1 cellular context compared by ENCODE assay signal in the genomic region with DNA sequence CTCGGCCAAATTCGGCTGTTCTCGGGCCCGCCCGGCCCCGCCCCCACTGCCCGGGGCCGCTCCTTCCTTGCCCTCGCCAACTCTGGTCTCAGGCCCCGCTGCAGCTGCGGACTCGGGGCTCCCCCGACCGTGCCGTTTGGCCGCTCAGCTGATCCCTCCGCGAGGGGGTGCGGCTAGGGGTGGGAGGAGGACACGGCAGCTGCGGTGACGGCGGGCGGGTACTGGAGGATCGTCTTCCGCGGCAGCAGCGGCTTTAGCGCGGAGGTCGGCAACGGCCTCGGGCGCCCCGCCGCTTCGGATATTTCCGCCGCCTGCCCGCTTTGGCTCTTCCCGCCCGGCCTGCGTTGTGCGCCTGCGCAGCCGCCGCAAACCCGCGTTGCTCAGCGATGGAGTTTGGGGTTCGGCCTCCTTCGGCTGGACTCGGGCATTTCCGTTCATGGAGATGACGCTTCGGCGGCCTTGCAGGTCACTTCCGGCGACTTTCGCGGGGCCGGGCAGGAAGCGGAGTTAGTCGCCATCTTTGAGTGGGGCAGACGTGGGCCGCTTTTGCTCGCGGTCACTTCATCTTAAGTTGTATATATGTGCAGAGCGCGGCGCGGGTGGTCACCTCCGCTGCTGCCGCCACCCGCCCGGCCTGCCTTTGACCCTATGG.
A peak's percentile ranks its signal among the peaks of the same experiment; 100 is the strongest.
TF ChIP-seq lines count a peak whose summit lies in the region.

No MANE protein-coding gene starts in this region.

TF ChIP-seq in K562, 482 proteins besides CTCF, POLR2A, EP300 and RAD21 (continued from another document and continues in another):
- TF ChIP-seq TARDBP (IDR thresholded peaks at IDR 0.05) (no peak), SMARCE1 (IDR thresholded peaks at IDR 0.05) (no peak), E2F6 (IDR thresholded peaks at IDR 0.05; ENCODE audit: borderline replicate concordance in 1 of 2, extremely low read depth in 1 of 2, insufficient read depth in 1 of 2, insufficient read length in 1 of 2, low read depth in 1 of 2, low read length in 1 of 2, poor library complexity in 1 of 2, severe bottlenecking in 1 of 2) (peak in 1 of 2 experiments; percentile 96), GABPB1 (CRISPR knock-in tag; IDR thresholded peaks at IDR 0.05) (peak; percentile 95), ZFPM2 (CRISPR knock-in tag; IDR thresholded peaks at IDR 0.05) (no peak), RREB1 (CRISPR knock-in tag; IDR thresholded peaks at IDR 0.05) (peak; percentile 60; the same call in 1 of the 2 replicates), POLR2G (IDR thresholded peaks at IDR 0.05; ENCODE audit: low read depth, low read length) (peak; percentile 86), E2F1 (CRISPR knock-in tag; IDR thresholded peaks at IDR 0.05) (peak; percentile 81; the same call in 1 of the 2 replicates), TEAD2 (tag; IDR thresholded peaks at IDR 0.05) (no peak), ZNF24 (IDR thresholded peaks at IDR 0.05) (no peak), ZNF507 (tag; conservative IDR thresholded peaks at IDR 0.05) (no peak), ZNF274 (IDR thresholded peaks at IDR 0.05; ENCODE audit: borderline replicate concordance, low read depth, low read length) (no peak), ZNF121 (CRISPR knock-in tag; conservative IDR thresholded peaks at IDR 0.05) (no peak), KHSRP (IDR thresholded peaks at IDR 0.05) (no peak), NR2F6 (CRISPR knock-in tag; IDR thresholded peaks at IDR 0.05) (no peak), ZNF512 (tag; IDR thresholded peaks at IDR 0.05) (no peak), STAT5B (CRISPR knock-in tag; IDR thresholded peaks at IDR 0.05) (no peak), ZNF175 (CRISPR knock-in tag; IDR thresholded peaks at IDR 0.05; ENCODE audit: low read depth) (peak; percentile 12; the same call in 1 of the 2 replicates), MCM7 (IDR thresholded peaks at IDR 0.05) (no peak), ZNF282 (CRISPR knock-in tag; IDR thresholded peaks at IDR 0.05) (no peak), MBD2 (IDR thresholded peaks at IDR 0.05; ENCODE audit: borderline replicate concordance, low read depth) (peak; percentile 43), RB1 (IDR thresholded peaks at IDR 0.05; ENCODE audit: low read depth) (peak; percentile 66), SIX5 (IDR thresholded peaks at IDR 0.05; ENCODE audit: borderline replicate concordance in 1 of 2, insufficient read depth in 1 of 2, low read depth in 1 of 2, low read length in 2 of 2) (peak; percentile 13 to 16; a peak in 2 of 4 replicates), ILF3 (IDR thresholded peaks at IDR 0.05; ENCODE audit: borderline replicate concordance) (no peak), MCM3 (IDR thresholded peaks at IDR 0.05) (no peak), RUNX1 (IDR thresholded peaks at IDR 0.05; ENCODE audit: low read depth) (no peak), MCM2 (IDR thresholded peaks at IDR 0.05; ENCODE audit: low read depth) (no peak), ZC3H4 (CRISPR knock-in tag; IDR thresholded peaks at IDR 0.05; ENCODE audit: borderline replicate concordance) (no peak), NR4A1 (CRISPR knock-in tag; IDR thresholded peaks at IDR 0.05) (0 out of 2 replicates have a peak, but pooled peaks have one; percentile 61), NR4A1 (tag; IDR thresholded peaks at IDR 0.05) (no peak), ATF1 (CRISPR knock-in tag; IDR thresholded peaks at IDR 0.05) (no peak), ATF1 (tag; IDR thresholded peaks at IDR 0.05) (peak; percentile 92), ZNF143 (CRISPR knock-in tag; IDR thresholded peaks at IDR 0.05) (no peak; the same call in 1 of the 2 replicates), KDM5B (IDR thresholded peaks at IDR 0.05; ENCODE audit: insufficient replicate concordance, low read depth, low read length) (peak; percentile 26), ERF (CRISPR knock-in tag; IDR thresholded peaks at IDR 0.05) (peak; percentile 40; the same call in 1 of the 2 replicates), CBFA2T3 (IDR thresholded peaks at IDR 0.05) (no peak), ZNF140 (CRISPR knock-in tag; IDR thresholded peaks at IDR 0.05) (no peak)
- TF ChIP-seq, protein P1, sequence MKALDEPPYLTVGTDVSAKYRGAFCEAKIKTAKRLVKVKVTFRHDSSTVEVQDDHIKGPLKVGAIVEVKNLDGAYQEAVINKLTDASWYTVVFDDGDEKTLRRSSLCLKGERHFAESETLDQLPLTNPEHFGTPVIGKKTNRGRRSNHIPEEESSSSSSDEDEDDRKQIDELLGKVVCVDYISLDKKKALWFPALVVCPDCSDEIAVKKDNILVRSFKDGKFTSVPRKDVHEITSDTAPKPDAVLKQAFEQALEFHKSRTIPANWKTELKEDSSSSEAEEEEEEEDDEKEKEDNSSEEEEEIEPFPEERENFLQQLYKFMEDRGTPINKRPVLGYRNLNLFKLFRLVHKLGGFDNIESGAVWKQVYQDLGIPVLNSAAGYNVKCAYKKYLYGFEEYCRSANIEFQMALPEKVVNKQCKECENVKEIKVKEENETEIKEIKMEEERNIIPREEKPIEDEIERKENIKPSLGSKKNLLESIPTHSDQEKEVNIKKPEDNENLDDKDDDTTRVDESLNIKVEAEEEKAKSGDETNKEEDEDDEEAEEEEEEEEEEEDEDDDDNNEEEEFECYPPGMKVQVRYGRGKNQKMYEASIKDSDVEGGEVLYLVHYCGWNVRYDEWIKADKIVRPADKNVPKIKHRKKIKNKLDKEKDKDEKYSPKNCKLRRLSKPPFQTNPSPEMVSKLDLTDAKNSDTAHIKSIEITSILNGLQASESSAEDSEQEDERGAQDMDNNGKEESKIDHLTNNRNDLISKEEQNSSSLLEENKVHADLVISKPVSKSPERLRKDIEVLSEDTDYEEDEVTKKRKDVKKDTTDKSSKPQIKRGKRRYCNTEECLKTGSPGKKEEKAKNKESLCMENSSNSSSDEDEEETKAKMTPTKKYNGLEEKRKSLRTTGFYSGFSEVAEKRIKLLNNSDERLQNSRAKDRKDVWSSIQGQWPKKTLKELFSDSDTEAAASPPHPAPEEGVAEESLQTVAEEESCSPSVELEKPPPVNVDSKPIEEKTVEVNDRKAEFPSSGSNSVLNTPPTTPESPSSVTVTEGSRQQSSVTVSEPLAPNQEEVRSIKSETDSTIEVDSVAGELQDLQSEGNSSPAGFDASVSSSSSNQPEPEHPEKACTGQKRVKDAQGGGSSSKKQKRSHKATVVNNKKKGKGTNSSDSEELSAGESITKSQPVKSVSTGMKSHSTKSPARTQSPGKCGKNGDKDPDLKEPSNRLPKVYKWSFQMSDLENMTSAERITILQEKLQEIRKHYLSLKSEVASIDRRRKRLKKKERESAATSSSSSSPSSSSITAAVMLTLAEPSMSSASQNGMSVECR (CRISPR knock-in tag; IDR thresholded peaks at IDR 0.05), result peak; percentile 7
- TF ChIP-seq, protein P2, sequence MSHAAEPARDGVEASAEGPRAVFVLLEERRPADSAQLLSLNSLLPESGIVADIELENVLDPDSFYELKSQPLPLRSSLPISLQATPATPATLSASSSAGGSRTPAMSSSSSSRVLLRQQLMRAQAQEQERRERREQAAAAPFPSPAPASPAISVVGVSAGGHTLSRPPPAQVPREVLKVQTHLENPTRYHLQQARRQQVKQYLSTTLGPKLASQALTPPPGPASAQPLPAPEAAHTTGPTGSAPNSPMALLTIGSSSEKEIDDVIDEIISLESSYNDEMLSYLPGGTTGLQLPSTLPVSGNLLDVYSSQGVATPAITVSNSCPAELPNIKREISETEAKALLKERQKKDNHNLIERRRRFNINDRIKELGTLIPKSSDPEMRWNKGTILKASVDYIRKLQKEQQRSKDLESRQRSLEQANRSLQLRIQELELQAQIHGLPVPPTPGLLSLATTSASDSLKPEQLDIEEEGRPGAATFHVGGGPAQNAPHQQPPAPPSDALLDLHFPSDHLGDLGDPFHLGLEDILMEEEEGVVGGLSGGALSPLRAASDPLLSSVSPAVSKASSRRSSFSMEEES (CRISPR knock-in tag; IDR thresholded peaks at IDR 0.05), result no peak
- TF ChIP-seq, protein P3, sequence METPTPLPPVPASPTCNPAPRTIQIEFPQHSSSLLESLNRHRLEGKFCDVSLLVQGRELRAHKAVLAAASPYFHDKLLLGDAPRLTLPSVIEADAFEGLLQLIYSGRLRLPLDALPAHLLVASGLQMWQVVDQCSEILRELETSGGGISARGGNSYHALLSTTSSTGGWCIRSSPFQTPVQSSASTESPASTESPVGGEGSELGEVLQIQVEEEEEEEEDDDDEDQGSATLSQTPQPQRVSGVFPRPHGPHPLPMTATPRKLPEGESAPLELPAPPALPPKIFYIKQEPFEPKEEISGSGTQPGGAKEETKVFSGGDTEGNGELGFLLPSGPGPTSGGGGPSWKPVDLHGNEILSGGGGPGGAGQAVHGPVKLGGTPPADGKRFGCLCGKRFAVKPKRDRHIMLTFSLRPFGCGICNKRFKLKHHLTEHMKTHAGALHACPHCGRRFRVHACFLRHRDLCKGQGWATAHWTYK (CRISPR knock-in tag; IDR thresholded peaks at IDR 0.05), result no peak; the same call in 1 of the 2 replicates
- TF ChIP-seq, protein P4, sequence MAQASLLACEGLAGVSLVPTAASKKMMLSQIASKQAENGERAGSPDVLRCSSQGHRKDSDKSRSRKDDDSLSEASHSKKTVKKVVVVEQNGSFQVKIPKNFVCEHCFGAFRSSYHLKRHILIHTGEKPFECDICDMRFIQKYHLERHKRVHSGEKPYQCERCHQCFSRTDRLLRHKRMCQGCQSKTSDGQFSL (CRISPR knock-in tag; IDR thresholded peaks at IDR 0.05), result no peak
- TF ChIP-seq, protein P4 (tag; IDR thresholded peaks at IDR 0.05), result no peak
